1 cellular context compared by ENCODE assay signal in the genomic region with DNA sequence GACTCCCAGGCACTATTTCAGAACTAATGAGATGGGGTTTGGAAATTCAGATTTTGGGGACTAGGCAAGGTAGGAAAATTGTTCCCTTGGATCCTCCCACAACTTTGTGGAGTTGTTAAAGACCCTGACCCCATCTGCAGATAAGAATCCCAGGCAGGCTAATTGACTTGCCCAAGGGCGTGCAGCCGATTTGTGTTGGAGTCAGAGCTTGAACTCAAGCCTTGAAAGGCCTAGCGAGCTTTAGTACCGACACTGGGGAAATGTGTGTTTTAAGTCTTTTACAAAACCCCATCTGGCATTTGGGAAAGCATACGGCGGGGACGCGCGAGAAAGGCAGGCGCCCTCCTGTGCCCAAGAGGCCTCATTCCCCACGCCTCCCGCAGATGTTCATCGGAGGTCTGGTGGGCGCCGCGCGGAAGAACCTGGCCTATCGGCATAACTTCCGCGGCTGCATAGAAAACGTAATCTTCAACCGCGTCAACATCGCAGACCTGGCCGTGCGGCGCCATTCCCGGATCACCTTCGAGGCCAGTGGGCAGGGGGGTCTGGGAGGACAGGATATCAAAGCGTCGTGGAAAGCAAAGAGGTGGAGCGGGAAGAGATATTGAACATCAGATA.
TF ChIP-seq lines count a peak whose summit lies in the region.

No MANE protein-coding gene starts in this region.

TF ChIP-seq in K562, 482 proteins besides CTCF, POLR2A, EP300 and RAD21:
- TF ChIP-seq, protein P1, sequence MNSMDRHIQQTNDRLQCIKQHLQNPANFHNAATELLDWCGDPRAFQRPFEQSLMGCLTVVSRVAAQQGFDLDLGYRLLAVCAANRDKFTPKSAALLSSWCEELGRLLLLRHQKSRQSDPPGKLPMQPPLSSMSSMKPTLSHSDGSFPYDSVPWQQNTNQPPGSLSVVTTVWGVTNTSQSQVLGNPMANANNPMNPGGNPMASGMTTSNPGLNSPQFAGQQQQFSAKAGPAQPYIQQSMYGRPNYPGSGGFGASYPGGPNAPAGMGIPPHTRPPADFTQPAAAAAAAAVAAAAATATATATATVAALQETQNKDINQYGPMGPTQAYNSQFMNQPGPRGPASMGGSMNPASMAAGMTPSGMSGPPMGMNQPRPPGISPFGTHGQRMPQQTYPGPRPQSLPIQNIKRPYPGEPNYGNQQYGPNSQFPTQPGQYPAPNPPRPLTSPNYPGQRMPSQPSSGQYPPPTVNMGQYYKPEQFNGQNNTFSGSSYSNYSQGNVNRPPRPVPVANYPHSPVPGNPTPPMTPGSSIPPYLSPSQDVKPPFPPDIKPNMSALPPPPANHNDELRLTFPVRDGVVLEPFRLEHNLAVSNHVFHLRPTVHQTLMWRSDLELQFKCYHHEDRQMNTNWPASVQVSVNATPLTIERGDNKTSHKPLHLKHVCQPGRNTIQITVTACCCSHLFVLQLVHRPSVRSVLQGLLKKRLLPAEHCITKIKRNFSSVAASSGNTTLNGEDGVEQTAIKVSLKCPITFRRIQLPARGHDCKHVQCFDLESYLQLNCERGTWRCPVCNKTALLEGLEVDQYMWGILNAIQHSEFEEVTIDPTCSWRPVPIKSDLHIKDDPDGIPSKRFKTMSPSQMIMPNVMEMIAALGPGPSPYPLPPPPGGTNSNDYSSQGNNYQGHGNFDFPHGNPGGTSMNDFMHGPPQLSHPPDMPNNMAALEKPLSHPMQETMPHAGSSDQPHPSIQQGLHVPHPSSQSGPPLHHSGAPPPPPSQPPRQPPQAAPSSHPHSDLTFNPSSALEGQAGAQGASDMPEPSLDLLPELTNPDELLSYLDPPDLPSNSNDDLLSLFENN (IDR thresholded peaks at IDR 0.05; ENCODE audit: low read depth in 2 of 2, low read length in 2 of 2) = no peak
- no peak for TF ChIP-seq E2F3 (CRISPR knock-in tag; IDR thresholded peaks at IDR 0.05)
- TF ChIP-seq POLR2G (IDR thresholded peaks at IDR 0.05; ENCODE audit: low read depth, low read length) = 0 out of 2 replicates have a peak, but pooled peaks have one; percentile 18
- TF ChIP-seq MLLT1 (IDR thresholded peaks at IDR 0.05) = 0 out of 4 replicates have a peak, but pooled peaks of 1 of the 2 experiments have one; percentile 32
- no peak for TF ChIP-seq NR0B1 (IDR thresholded peaks at IDR 0.05; ENCODE audit: partially characterized antibody)
- TF ChIP-seq ZBTB34 (CRISPR knock-in tag; IDR thresholded peaks at IDR 0.05) = no peak
